In genomic region chr4:109703664-109704351, GRCh38 we compare ENCODE assay signal across 8 cellular contexts. TPM values are rescaled to one million over a fixed set of nuclear protein-coding genes. Genes with fewer than 3 reads are reported as not detected.
DNase-seq lines count a peak whose midpoint lies in the region; ATAC-seq and TF ChIP-seq lines count a peak whose summit lies in the region.

No MANE protein-coding gene starts in this region.

- no peaks in the 10 kb centered on the region for H3K27me3 Mint-ChIP-seq in CD4-positive, alpha-beta memory T cell
- no peaks in the 10 kb centered on the region for H3K27me3 Mint-ChIP-seq in type B pancreatic cell

- peak overlapping the region; percentile 72 to 94 (median 86) for H3K27ac Mint-ChIP-seq in CD4-positive, alpha-beta memory T cell
- H3K27ac Mint-ChIP-seq in type B pancreatic cell: peak overlapping the region; percentile 92

- TF ChIP-seq POLR2A in body of pancreas (IDR thresholded peaks at IDR 0.05) (no peak), right lobe of liver (IDR thresholded peaks at IDR 0.05) (no peak)

- no peaks in the 10 kb centered on the region for H3K36me3 ChIP-seq in CD4-positive, alpha-beta memory T cell (ENCODE audit: insufficient read depth, low read length)
- H3K36me3 ChIP-seq in body of pancreas (replicated peaks in 1 of 2; ENCODE audit: insufficient read depth in 1 of 2, low read depth in 2 of 2) (no peaks in the 10 kb centered on the region), right lobe of liver (peaks cover 0 to 3% (median 1%) of the 10 kb centered on the region in 4 donors)

- H3K9me3 ChIP-seq in CD4-positive, alpha-beta memory T cell (ENCODE audit: control insufficient read depth in 1 of 2, low read length in 2 of 2): no peaks in the 10 kb centered on the region
- H3K9me3 ChIP-seq in body of pancreas (no peaks in the 10 kb centered on the region), right lobe of liver (no peaks in the 10 kb centered on the region)

- peak overlapping the region; percentile 71 for H3K27ac ChIP-seq in CD4-positive, alpha-beta memory T cell (ENCODE audit: low read depth, low read length)
- H3K27ac ChIP-seq in body of pancreas: peak overlapping the region; percentile 86 to 91 (median 88)
- H3K27ac ChIP-seq in right lobe of liver: peak overlapping the region; percentile 47 to 80 (median 80)

- POLR2A ChIA-PET in CD4-positive, alpha-beta memory T cell (lab: Charles Lee; ENCODE audit: partially characterized antibody): interaction anchor here (0.6 to 4.6 kb wide), 12 partner anchors 12 to 273 kb away, joined by 3 to 23 read pairs (median 5); partner anchors contain the start of genes MCUB, PLA2G12A and SEC24B

- CTCF ChIA-PET in CD4-positive, alpha-beta memory T cell (lab: Charles Lee; ENCODE audit: partially characterized antibody): interaction anchor here (0.8 to 4.3 kb wide), 11 partner anchors 8 to 141 kb away, joined by 3 to 17 read pairs (median 4); partner anchors contain the start of gene PLA2G12A

- 2 to 6% methylated on average over 10 to 11 of the region's 11 CpGs for WGBS in body of pancreas, 2 donors
- 27% methylated on average over 6 of the region's 11 CpGs for WGBS in right lobe of liver (ENCODE audit: insufficient coverage, low coverage, low lambda C conversion rate, missing lambda C conversion rate)

- no peaks in the 10 kb centered on the region for H3K27me3 ChIP-seq in CD4-positive, alpha-beta memory T cell (ENCODE audit: insufficient read depth, low read length)
- H3K27me3 ChIP-seq in body of pancreas (no peaks in the 10 kb centered on the region), right lobe of liver (no peaks in the 10 kb centered on the region)

- H3K4me1 Mint-ChIP-seq in CD4-positive, alpha-beta memory T cell: peaks cover 25 to 53% (median 36%) of the 10 kb centered on the region in 4 donors
- H3K4me1 Mint-ChIP-seq in type B pancreatic cell (ENCODE audit: unreplicated experiment): peaks cover 31% of the 10 kb centered on the region

- intact Hi-C loops in CD4-positive, alpha-beta memory T cell (cut with micrococcal nuclease): loop anchor here (1.0 to 10.0 kb wide), 10 partner anchors 13 to 1982 kb away; partner anchors contain the start of genes GAR1, PAPSS1 and SEC24B
- intact Hi-C loops in body of pancreas (cut with DNase I): loop anchor here (10.0 kb wide), 1 partner anchor 101 kb away; the partner anchor contains the start of gene CFI
- intact Hi-C loops in right lobe of liver (cut with DNase I): no loop called here

- H3K4me3 ChIP-seq in CD4-positive, alpha-beta memory T cell (ENCODE audit: low read length in 2 of 2): peak overlapping the region; percentile 38 to 56
- H3K4me3 ChIP-seq in LNCaP clone FGC (ENCODE audit: low read depth, low read length): peak overlapping the region; percentile 71
- H3K4me3 ChIP-seq in body of pancreas: peak overlapping the region; percentile 44 to 66
- H3K4me3 ChIP-seq in right lobe of liver: peak overlapping the region; percentile 63 to 85 (median 69)

- H3K9me3 Mint-ChIP-seq in CD4-positive, alpha-beta memory T cell: peaks cover 0 to 7% (median 0%) of the 10 kb centered on the region in 8 donors
- H3K9me3 Mint-ChIP-seq in type B pancreatic cell: no peaks in the 10 kb centered on the region

- peaks cover 43% of the 10 kb centered on the region for H3K4me1 ChIP-seq in CD4-positive, alpha-beta memory T cell (ENCODE audit: insufficient read depth, low read length)
- peaks cover 40% of the 10 kb centered on the region for H3K4me1 ChIP-seq in body of pancreas
- peaks cover 0 to 36% (median 14%) of the 10 kb centered on the region in 4 donors for H3K4me1 ChIP-seq in right lobe of liver

- ATAC-seq in body of pancreas (peak; percentile 10), right lobe of liver (peak in 3 of 4 donors; percentile 0 to 9 (median 4)), GM18858 (IDR thresholded peaks at IDR 0.05; ENCODE audit: unreplicated experiment) (no peak)

- peaks cover 0 to 16% of the 10 kb centered on the region in 2 donors for H3K36me3 Mint-ChIP-seq in CD4-positive, alpha-beta memory T cell
- peaks cover 8% of the 10 kb centered on the region for H3K36me3 Mint-ChIP-seq in type B pancreatic cell

- no peak for DNase-seq in CD4-positive, alpha-beta memory T cell
- DNase-seq in LNCaP clone FGC (ENCODE audit: low read depth): peak; percentile 33
- no peak for DNase-seq in body of pancreas
- no peak for DNase-seq in right lobe of liver
- DNase-seq in type B pancreatic cell (ENCODE audit: extremely low spot score, unreplicated experiment): no peak
- DNase-seq in NCI-H524 treated with DMSO at 0.1 percent for 48 hours (lab: John Stamatoyannopoulos, UW): no peak
- no peak for DNase-seq in activated CD8-positive, alpha-beta memory T cell treated with anti-CD3 and anti-CD28 coated beads for 24 hours

- H3K4me3 Mint-ChIP-seq in CD4-positive, alpha-beta memory T cell: peak overlapping the region; percentile 92 to 98 (median 95)
- H3K4me3 Mint-ChIP-seq in type B pancreatic cell: peak overlapping the region; percentile 96

- TF ChIP-seq CTCF in LNCaP clone FGC (IDR thresholded peaks at IDR 0.05; ENCODE audit: control insufficient read depth, extremely low read depth, insufficient read depth) (no peak), body of pancreas (IDR thresholded peaks at IDR 0.05) (no peak), right lobe of liver (IDR thresholded peaks at IDR 0.05) (no peak), type B pancreatic cell (conservative IDR thresholded peaks at IDR 0.05) (no peak)

RNA-seq across cellular contexts. Expression of gene CASP6, which starts 0.6 kb away (rescaled TPM):
- total RNA-seq in CD4-positive, alpha-beta memory T cell: 10 to 100 TPM; 16.5 to 24.7 TPM
- 100 to 1,000 TPM in 1 of 2 donors, 10 to 100 TPM in 1; 94.5 to 115 TPM for polyA plus RNA-seq in CD4-positive, alpha-beta memory T cell
- total RNA-seq in body of pancreas (1 to 10 TPM; 8.6 to 9.6 TPM), right lobe of liver (10 to 100 TPM; 14.1 to 18.4 (median 15.3) TPM), type B pancreatic cell (ENCODE audit: low replicate concordance) (41.9 and 49.9 TPM in 2 replicates)

RNA-seq across cellular contexts. Expression of gene PLA2G12A, which starts 26.1 kb away (rescaled TPM):
- total RNA-seq in CD4-positive, alpha-beta memory T cell: 10 to 100 TPM; 15.7 to 18.1 TPM
- 10 to 100 TPM; 33.1 to 64.8 TPM for polyA plus RNA-seq in CD4-positive, alpha-beta memory T cell
- total RNA-seq in body of pancreas: 10 to 100 TPM; 17.1 to 18.5 TPM
- total RNA-seq in right lobe of liver: 10 to 100 TPM; 22.0 to 31.9 (median 27.4) TPM
- 39.3 and 44.0 TPM in 2 replicates for total RNA-seq in type B pancreatic cell (ENCODE audit: low replicate concordance)

Comparison
In these comparisons a context has a peak if more than half of its experiments do, and no peak if none do; other contexts are left out.
1. intact Hi-C loops: an anchor here in CD4-positive, alpha-beta memory T cell (1.0 to 10.0 kb wide) and body of pancreas (10.0 kb wide); none called in right lobe of liver.